Comparison of ENCODE assay signal across 19 cellular contexts in genomic region chr11:75593337-75593915, GRCh38. TPM values are rescaled to one million over a fixed set of nuclear protein-coding genes. Genes with fewer than 3 reads are reported as not detected.
DNase-seq lines count a peak whose midpoint lies in the region; ATAC-seq and TF ChIP-seq lines count a peak whose summit lies in the region.
"Had no signal": no experiment of that assay in that cellular context is flagged by ENCODE, and none has a peak within 500 bp of the region (broad histone marks: within the 10 kb centered on the region; RNA-seq: fewer than 3 reads in every experiment).

No MANE protein-coding gene starts in this region.

- H3K27me3 ChIP-seq in Caco-2 (replicated peaks; ENCODE audit: control insufficient read depth, insufficient read depth, low read length) = no peaks in the 10 kb centered on the region
- no peaks in the 10 kb centered on the region for H3K27me3 ChIP-seq in hepatocyte
- no peaks in the 10 kb centered on the region for H3K27me3 ChIP-seq in thyroid gland
- no peaks in the 10 kb centered on the region for H3K27me3 ChIP-seq in CD4-positive, alpha-beta memory T cell (ENCODE audit: insufficient read depth, low read length)

- H3K36me3 Mint-ChIP-seq in Caco-2 (ENCODE audit: insufficient read depth, unreplicated experiment) = peaks cover 6% of the 10 kb centered on the region
- H3K36me3 Mint-ChIP-seq in CD4-positive, alpha-beta memory T cell = no peaks in the 10 kb centered on the region
- H3K36me3 Mint-ChIP-seq: activated naive CD4-positive, alpha-beta T cell treated with anti-CD3 and anti-CD28 coated beads, Interleukin-2, amount 10 ng/mL, durations not matched to agents 7 days and 5 days had no signal

- CTCF ChIA-PET in Caco-2 (lab: Charles Lee) = no interaction called here
- CTCF ChIA-PET in CD4-positive, alpha-beta memory T cell (lab: Charles Lee; ENCODE audit: partially characterized antibody) = no interaction called here

- no peaks in the 10 kb centered on the region for H3K27me3 Mint-ChIP-seq in Caco-2 (ENCODE audit: insufficient read depth, unreplicated experiment)
- peaks cover 0 to 1% of the 10 kb centered on the region in 2 donors for H3K27me3 Mint-ChIP-seq in CD4-positive, alpha-beta memory T cell

- H3K4me1 ChIP-seq in Caco-2 (peaks cover 23% of the 10 kb centered on the region), hepatocyte (ENCODE audit: insufficient read depth) (peaks cover 7% of the 10 kb centered on the region), thyroid gland (peaks cover 0 to 9% of the 10 kb centered on the region in 2 donors)
- peaks cover 9% of the 10 kb centered on the region for H3K4me1 ChIP-seq in CD4-positive, alpha-beta memory T cell (ENCODE audit: insufficient read depth, low read length)
- H3K4me1 ChIP-seq: parathyroid adenoma had no signal

- no peak for TF ChIP-seq POLR2A in thyroid gland (IDR thresholded peaks at IDR 0.05)

- DNase-seq in Caco-2 (no peak), NCI-H146 (lab: John Stamatoyannopoulos, UW) (peak; percentile 66), NCI-H774 (lab: John Stamatoyannopoulos, UW) (peak; percentile 52), hepatocyte (ENCODE audit: low spot score) (peak; percentile 46), thyroid gland (no peak)
- DNase-seq in CD4-positive, alpha-beta memory T cell = no peak
- DNase-seq: activated naive CD4-positive, alpha-beta T cell treated with anti-CD3 and anti-CD28 coated beads, Interleukin-2, amount 10 ng/mL, durations not matched to agents 7 days and 5 days; activated T-cell treated with anti-CD3 and anti-CD28 coated beads, Interleukin-2, amount 50 U/mL, for 1 hour; stimulated activated CD4-positive, alpha-beta T cell treated with anti-CD3 and anti-CD28 coated beads, Interleukin-4, amount 100 ng/mL, for 4 hours; stimulated activated CD8-positive, alpha-beta memory T cell treated with anti-CD3 and anti-CD28 coated beads, Interleukin-4, amount 100 ng/mL, for 48 hours; substantia nigra; SW 1271 had no signal

- H3K4me2 ChIP-seq in hepatocyte = no peak overlapping the region
- H3K4me2 ChIP-seq: GM23338, smooth muscle cell had no signal

- H3K9me3 Mint-ChIP-seq in Caco-2 (ENCODE audit: unreplicated experiment) = no peaks in the 10 kb centered on the region
- no peaks in the 10 kb centered on the region for H3K9me3 Mint-ChIP-seq in CD4-positive, alpha-beta memory T cell
- H3K9me3 Mint-ChIP-seq: activated naive CD4-positive, alpha-beta T cell treated with anti-CD3 and anti-CD28 coated beads, Interleukin-2, amount 10 ng/mL, durations not matched to agents 7 days and 5 days; dendritic cell treated with granulocyte-macrophage colony-stimulating factor and Interleukin-4, amounts not matched to agents 40 ng/mL and 50 ng/mL, for 4 days; GM23338 had no signal

- H3K9me3 ChIP-seq in Caco-2 (no peaks in the 10 kb centered on the region), hepatocyte (ENCODE audit: low read depth) (no peaks in the 10 kb centered on the region), thyroid gland (no peaks in the 10 kb centered on the region)
- no peaks in the 10 kb centered on the region for H3K9me3 ChIP-seq in CD4-positive, alpha-beta memory T cell (ENCODE audit: control insufficient read depth in 1 of 2, low read length in 2 of 2)

- peaks cover 26% of the 10 kb centered on the region for H3K4me1 Mint-ChIP-seq in Caco-2 (ENCODE audit: low read depth, unreplicated experiment)
- H3K4me1 Mint-ChIP-seq in CD4-positive, alpha-beta memory T cell = peaks cover 9 to 15% (median 12%) of the 10 kb centered on the region in 4 donors

- intact Hi-C loops in Caco-2 (cut with micrococcal nuclease; ENCODE audit: unreplicated experiment) = loop anchor here (2.0 kb wide), 1 partner anchor 37 kb away; no protein-coding TSS in a partner anchor
- intact Hi-C loops in thyroid gland (cut with DNase I) = no loop called here
- intact Hi-C loops in CD4-positive, alpha-beta memory T cell (cut with micrococcal nuclease) = no loop called here

- BruUV-seq in Caco-2 (replicated peaks; lab: Mats Ljungman, UMichigan) = no TSS peak

- H4K20me1 ChIP-seq in hepatocyte (ENCODE audit: insufficient read depth, poor library complexity, severe bottlenecking) = no peaks in the 10 kb centered on the region

- ATAC-seq in GM21737 (IDR thresholded peaks at IDR 0.05; ENCODE audit: unreplicated experiment) = no peak
- ATAC-seq in activated CD4-positive, CD25-positive, alpha-beta regulatory T cell treated with anti-CD3 and anti-CD28 coated beads, Interleukin-2, amount 50 U/mL, for 24 hours = no peak
- ATAC-seq: GM23338 had no signal

- POLR2A ChIA-PET in Caco-2 (lab: Charles Lee) = no interaction called here
- POLR2A ChIA-PET in CD4-positive, alpha-beta memory T cell (lab: Charles Lee; ENCODE audit: partially characterized antibody) = no interaction called here

- H3K4me3 ChIP-seq in Caco-2 (ENCODE audit: low read depth, low read length) (no peak overlapping the region), hepatocyte (no peak overlapping the region), thyroid gland (replicated peaks in 1 of 3) (no peak overlapping the region)
- no peak overlapping the region for H3K4me3 ChIP-seq in CD4-positive, alpha-beta memory T cell (ENCODE audit: low read length in 2 of 2)
- H3K4me3 ChIP-seq: GM23338, smooth muscle cell had no signal

- H3K36me3 ChIP-seq in Caco-2 (ENCODE audit: control insufficient read depth, insufficient read depth, low read length) (no peaks in the 10 kb centered on the region), hepatocyte (replicated peaks; ENCODE audit: insufficient read depth, low read depth) (no peaks in the 10 kb centered on the region), thyroid gland (no peaks in the 10 kb centered on the region)
- H3K36me3 ChIP-seq in CD4-positive, alpha-beta memory T cell (ENCODE audit: insufficient read depth, low read length) = no peaks in the 10 kb centered on the region

- H3K27ac ChIP-seq in hepatocyte = no peak overlapping the region
- H3K27ac ChIP-seq in thyroid gland = no peak overlapping the region
- no peak overlapping the region for H3K27ac ChIP-seq in CD4-positive, alpha-beta memory T cell (ENCODE audit: low read depth, low read length)
- H3K27ac ChIP-seq: HL-60, parathyroid adenoma had no signal

- H3K4me3 Mint-ChIP-seq in Caco-2 (ENCODE audit: unreplicated experiment) = no peak overlapping the region
- H3K4me3 Mint-ChIP-seq in CD4-positive, alpha-beta memory T cell = no peak overlapping the region
- H3K4me3 Mint-ChIP-seq: activated naive CD4-positive, alpha-beta T cell treated with anti-CD3 and anti-CD28 coated beads, Interleukin-2, amount 10 ng/mL, durations not matched to agents 7 days and 5 days; dendritic cell treated with granulocyte-macrophage colony-stimulating factor and Interleukin-4, amounts not matched to agents 40 ng/mL and 50 ng/mL, for 4 days; GM23338 had no signal

- no peaks in the 10 kb centered on the region for H3K9me2 ChIP-seq in hepatocyte (replicated peaks; ENCODE audit: insufficient read depth)

- H3K79me2 ChIP-seq in hepatocyte = no peaks in the 10 kb centered on the region
- H3K79me2 ChIP-seq: parathyroid adenoma had no signal

- TF ChIP-seq CTCF in Caco-2 (IDR thresholded peaks at IDR 0.05; ENCODE audit: insufficient read depth in 1 of 2, low read depth in 1 of 2, low read length in 1 of 2, severe bottlenecking in 1 of 2, unreplicated experiment in 1 of 2) = no peak
- no peak for TF ChIP-seq CTCF in hepatocyte (IDR thresholded peaks at IDR 0.05; ENCODE audit: poor library complexity)
- TF ChIP-seq CTCF in thyroid gland (IDR thresholded peaks at IDR 0.05) = no peak

- H3K27ac Mint-ChIP-seq in Caco-2 (ENCODE audit: unreplicated experiment) = peak overlapping the region; percentile 11
- no peak overlapping the region for H3K27ac Mint-ChIP-seq in CD4-positive, alpha-beta memory T cell
- H3K27ac Mint-ChIP-seq: activated naive CD4-positive, alpha-beta T cell treated with anti-CD3 and anti-CD28 coated beads, Interleukin-2, amount 10 ng/mL, durations not matched to agents 7 days and 5 days; dendritic cell treated with granulocyte-macrophage colony-stimulating factor and Interleukin-4, amounts not matched to agents 40 ng/mL and 50 ng/mL, for 4 days; GM23338 had no signal

- no peak overlapping the region for H2AFZ ChIP-seq in hepatocyte
- H2AFZ ChIP-seq: GM23338, parathyroid adenoma had no signal

- WGBS in hepatocyte (ENCODE audit: low lambda C conversion rate, missing lambda C conversion rate) = 67% methylated on average over 2 of the region's 2 CpGs
- 57 to 67% methylated on average over 2 of the region's 2 CpGs for WGBS in thyroid gland, 2 donors

RNA-seq across cellular contexts. Expression of gene SERPINH1, which starts 31.4 kb away (rescaled TPM):
- total RNA-seq in Caco-2 (2022) (481 and 528 TPM in 2 replicates), hepatocyte (709 and 805 TPM in 2 replicates), thyroid gland (100 to 1,000 TPM; 102 to 167 (median 143) TPM)
- polyA plus RNA-seq in hepatocyte = 479 and 492 TPM in 2 replicates
- total RNA-seq in CD4-positive, alpha-beta memory T cell = 10 to 100 TPM; 15.6 to 16.2 TPM
- polyA plus RNA-seq in CD4-positive, alpha-beta memory T cell = 1 to 10 TPM; 1.1 to 7.1 TPM

Comparison
In these comparisons a context has a peak if more than half of its experiments do, and no peak if none do; other contexts are left out.
1. DNase-seq: peak in NCI-H146 (single experiment), NCI-H774 (single experiment) and hepatocyte (single experiment); none in Caco-2 (0 of 2), thyroid gland (0 of 2) and CD4-positive, alpha-beta memory T cell (0 of 5).
2. RNA of gene SERPINH1, which starts 31.4 kb away (total RNA-seq): 709 to 805 TPM in hepatocyte, 481 to 528 TPM in Caco-2 and 102 to 167 TPM in thyroid gland; 15.6 to 16.2 TPM in CD4-positive, alpha-beta memory T cell; every median in the first group is over 4 times any median in the second.